In the genomic region with DNA sequence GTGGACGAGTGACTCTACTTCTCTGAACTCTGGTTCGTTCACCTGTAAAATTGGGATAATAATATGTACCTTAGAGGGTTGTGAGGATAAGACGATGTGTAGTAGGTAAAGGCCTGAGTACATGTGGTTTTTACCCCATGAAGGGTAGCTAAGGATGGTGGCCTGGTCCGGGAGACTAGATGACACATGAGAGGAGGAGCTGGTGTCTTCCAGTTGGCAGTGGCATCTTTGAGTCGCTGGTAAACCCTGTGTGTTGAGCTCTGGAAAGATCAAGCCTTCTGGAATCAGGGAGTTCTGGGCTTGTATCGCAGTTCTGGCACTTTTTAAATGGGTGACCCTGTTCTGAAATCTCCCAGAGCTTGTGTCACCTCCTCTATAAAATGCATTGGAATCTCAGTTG, we compare ENCODE assay signal across 17 cellular contexts.
DNase-seq lines count a peak whose midpoint lies in the region; ATAC-seq and TF ChIP-seq lines count a peak whose summit lies in the region.
"Had no signal": no experiment of that assay in that cellular context is flagged by ENCODE, and none has a peak within 500 bp of the region (broad histone marks: within the 10 kb centered on the region; RNA-seq: fewer than 3 reads in every experiment).

No MANE protein-coding gene starts in this region.

- peak; percentile 3 for DNase-seq in activated CD8-positive, alpha-beta memory T cell treated with anti-CD3 and anti-CD28 coated beads, Interleukin-2, amount 50 U/mL, for 48 hours
- DNase-seq in activated CD8-positive, alpha-beta memory T cell treated with anti-CD3 and anti-CD28 coated beads, Interleukin-2, amount 50 U/mL, for 4 hours = no peak
- DNase-seq in ecto neural progenitor cell (ENCODE audit: low spot score) (peak; percentile 14), islet precursor cell (peak; percentile 36), osteocyte (ENCODE audit: extremely low spot score, unreplicated experiment) (peak; percentile 53), T-helper 17 cell (no peak)
- DNase-seq in activated CD4-positive, CD25-positive, alpha-beta regulatory T cell (lab: John Stamatoyannopoulos, UW) = no peak
- DNase-seq: 8988T; CD8-positive, alpha-beta T cell; DMS 273 treated with DMSO at 0.1 percent for 48 hours; DMS53; DND-41; EL; GOT3 had no signal

- no peak for ATAC-seq in T-helper 17 cell
- ATAC-seq in GM18873 (IDR thresholded peaks at IDR 0.05; ENCODE audit: low FRiP score, unreplicated experiment) = no peak
- ATAC-seq: CD8-positive, alpha-beta T cell; GM12878 had no signal

- no peaks in the 10 kb centered on the region for H3K9me3 ChIP-seq in T-helper 17 cell (ENCODE audit: control insufficient read depth, low read length, poor library complexity, severe bottlenecking)

- no peak for TF ChIP-seq CTCF in osteocyte (IDR thresholded peaks at IDR 0.05)

- H3K27ac Mint-ChIP-seq in osteocyte (ENCODE audit: unreplicated experiment) (no peak overlapping the region), T-helper 17 cell (no peak overlapping the region)
- H3K27ac Mint-ChIP-seq: B cell; CD8-positive, alpha-beta T cell had no signal

- no peak overlapping the region for H3K4me3 Mint-ChIP-seq in osteocyte (ENCODE audit: unreplicated experiment)
- H3K4me3 Mint-ChIP-seq in T-helper 17 cell = no peak overlapping the region
- H3K4me3 Mint-ChIP-seq: B cell; CD8-positive, alpha-beta T cell had no signal

- H3K4me1 Mint-ChIP-seq in osteocyte (ENCODE audit: unreplicated experiment) = peaks cover 5% of the 10 kb centered on the region
- H3K4me1 Mint-ChIP-seq in T-helper 17 cell = no peaks in the 10 kb centered on the region
- H3K4me1 Mint-ChIP-seq: B cell had no signal

- H3K9me3 Mint-ChIP-seq in osteocyte (ENCODE audit: unreplicated experiment) = peaks cover 9% of the 10 kb centered on the region

- H3K27me3 Mint-ChIP-seq in osteocyte (ENCODE audit: unreplicated experiment) (peaks cover 52% of the 10 kb centered on the region), T-helper 17 cell (peaks cover 13% of the 10 kb centered on the region)

- H3K36me3 Mint-ChIP-seq in osteocyte (ENCODE audit: unreplicated experiment) = no peaks in the 10 kb centered on the region
- no peaks in the 10 kb centered on the region for H3K36me3 Mint-ChIP-seq in T-helper 17 cell (ENCODE audit: low read depth)
- H3K36me3 Mint-ChIP-seq: CD8-positive, alpha-beta T cell had no signal

Comparison
In these comparisons a context has a peak if more than half of its experiments do, and no peak if none do; other contexts are left out.
1. DNase-seq: peak in activated CD8-positive, alpha-beta memory T cell treated with anti-CD3 and anti-CD28 coated beads, Interleukin-2, amount 50 U/mL, for 48 hours (single experiment), ecto neural progenitor cell (single experiment), islet precursor cell (single experiment) and osteocyte (single experiment); none in activated CD8-positive, alpha-beta memory T cell treated with anti-CD3 and anti-CD28 coated beads, Interleukin-2, amount 50 U/mL, for 4 hours (single experiment), T-helper 17 cell (0 of 3) and activated CD4-positive, CD25-positive, alpha-beta regulatory T cell (0 of 4).